ENCODE assay signal across 23 cellular contexts in genomic region chr2:19646987-19647386, GRCh38.
"Had no signal": no experiment of that assay in that cellular context is flagged by ENCODE, and none has a peak within 500 bp of the region (broad histone marks: within the 10 kb centered on the region; RNA-seq: fewer than 3 reads in every experiment).

No MANE protein-coding gene starts in this region.

- H3K4me3 ChIP-seq: coronary artery, dorsolateral prefrontal cortex, esophagus squamous epithelium, gastrocnemius medialis, heart right ventricle, left lung, lower lobe of right lung had no signal

- H3K4me1 ChIP-seq: gastrocnemius medialis, left lung, lower lobe of right lung had no signal

- H3K27ac Mint-ChIP-seq: memory B cell had no signal

- ATAC-seq: gastrocnemius medialis, heart right ventricle, left cardiac atrium, left lung, left ventricle myocardium superior, lower lobe of right lung had no signal

- H3K4me1 Mint-ChIP-seq: memory B cell had no signal

- H3K9me3 ChIP-seq: esophagus squamous epithelium, gastrocnemius medialis, left lung, lower lobe of right lung had no signal

- H3K9me3 Mint-ChIP-seq: memory B cell had no signal

- FAIRE-seq: colon, endothelial cell of umbilical vein, islet of Langerhans, keratinocyte had no signal

- H3K36me3 Mint-ChIP-seq: memory B cell had no signal

- H3K27ac ChIP-seq: coronary artery, dorsolateral prefrontal cortex, esophagus squamous epithelium, gastrocnemius medialis, heart right ventricle, left lung, lower lobe of right lung had no signal

- H3K27me3 ChIP-seq: dorsolateral prefrontal cortex, esophagus squamous epithelium, gastrocnemius medialis, heart right ventricle, left lung had no signal

- H3K36me3 ChIP-seq: esophagus squamous epithelium, gastrocnemius medialis, heart right ventricle, left lung, lower lobe of right lung had no signal

- H3K4me3 Mint-ChIP-seq: memory B cell had no signal

- DNase-seq: dermis blood vessel endothelial cell; dorsolateral prefrontal cortex; effector CD4-positive, alpha-beta T cell; effector memory CD4-positive, alpha-beta T cell; esophagus squamous epithelium; foreskin fibroblast; foreskin melanocyte; gastrocnemius medialis; glutamatergic neuron; head of caudate nucleus; heart right ventricle; hippocampal formation; left cardiac atrium; left lung; left ventricle myocardium superior; lower lobe of right lung; midbrain had no signal
